ENCODE assay signal across 21 cellular contexts in genomic region chr18:21313576-21313975, GRCh38.
"Had no signal": no experiment of that assay in that cellular context is flagged by ENCODE, and none has a peak within 500 bp of the region (broad histone marks: within the 10 kb centered on the region; RNA-seq: fewer than 3 reads in every experiment).

No MANE protein-coding gene starts in this region.

- H3K27me3 ChIP-seq: brain microvascular endothelial cell, testis had no signal

- H3K4me3 ChIP-seq: heart left ventricle, mucosa of descending colon, testis had no signal

- DNase-seq: activated CD4-positive, alpha-beta memory T cell treated with anti-CD3 and anti-CD28 coated beads for 36 hours; activated CD4-positive, alpha-beta T cell treated with anti-CD3 and anti-CD28 coated beads for 48 hours; activated effector memory CD4-positive, alpha-beta T cell treated with Interleukin-2 at 50 U/mL for 16 hours; activated naive CD4-positive, alpha-beta T cell treated with anti-CD3 and anti-CD28 coated beads, Interleukin-2, amount 10 ng/mL, durations not matched to agents 7 days and 5 days; activated naive CD8-positive, alpha-beta T cell treated with anti-CD3 and anti-CD28 coated beads, Interleukin-2, amount 50 U/mL, for 24 hours; activated T-cell treated with anti-CD3 and anti-CD28 coated beads, Interleukin-2, amount 50 U/mL, for 72 hours; aorta; brain microvascular endothelial cell; caudate nucleus; dermis blood vessel endothelial cell; effector CD8-positive, alpha-beta T cell; heart left ventricle; mucosa of descending colon; naive B cell; small intestine; stimulated activated CD4-positive, alpha-beta T cell treated with anti-CD3 and anti-CD28 coated beads, Interleukin-2, amount 100 ng/mL, for 24 hours; T-helper 2 cell; testis had no signal

- H3K9me3 ChIP-seq: mucosa of descending colon, testis had no signal

- H3K36me3 ChIP-seq: brain microvascular endothelial cell, heart left ventricle had no signal

- H3K27ac ChIP-seq: brain microvascular endothelial cell, heart left ventricle had no signal

- ATAC-seq: activated naive CD8-positive, alpha-beta T cell treated with anti-CD3 and anti-CD28 coated beads, Interleukin-2, amount 50 U/mL, for 24 hours; activated T-cell treated with anti-CD3 and anti-CD28 coated beads, Interleukin-2, amount 50 U/mL, for 72 hours; esophagus mucosa; heart left ventricle; mucosa of descending colon; sciatic nerve; stimulated activated effector memory CD8-positive, alpha-beta T cell treated with anti-CD3 and anti-CD28 coated beads, Interleukin-12 subunit alpha, Interleukin-12 subunit beta, amount 100 ng/mL, for 72 hours had no signal
